28 cellular contexts compared by ENCODE assay signal in genomic region chr10:68879628-68880027, GRCh38. TPM values are rescaled to one million over a fixed set of nuclear protein-coding genes. Genes with fewer than 3 reads are reported as not detected.
"Had no signal": no experiment of that assay in that cellular context is flagged by ENCODE, and none has a peak within 500 bp of the region (broad histone marks: within the 10 kb centered on the region; RNA-seq: fewer than 3 reads in every experiment).

No MANE protein-coding gene starts in this region.

- DNase-seq: cortex of kidney; effector memory CD8-positive, alpha-beta T cell; erythroblast; esophagus squamous epithelium; hypothalamus; immature natural killer cell; islet precursor cell; kidney glomerular epithelial cell; left colon; left ventricle myocardium inferior; lower lobe of right lung; naive B cell; pancreas; right lobe of liver; stimulated activated CD4-positive, alpha-beta T cell treated with anti-CD3 and anti-CD28 coated beads, Interleukin-12 subunit alpha, Interleukin-12 subunit beta, amount 100 ng/mL, for 4 hours; stimulated activated CD4-positive, alpha-beta T cell treated with anti-CD3 and anti-CD28 coated beads, Interleukin-1b, Interleukin-23, amount 100 ng/mL, for 48 hours; stimulated activated CD4-positive, alpha-beta T cell treated with anti-CD3 and anti-CD28 coated beads, Interleukin-4, amount 100 ng/mL, for 1 hour; stimulated activated CD8-positive, alpha-beta memory T cell treated with anti-CD3 and anti-CD28 coated beads, Interleukin-4, amount 100 ng/mL, for 48 hours; stimulated activated naive CD4-positive, alpha-beta T cell; stimulated activated naive CD8-positive, alpha-beta T cell treated with anti-CD3 and anti-CD28 coated beads, Interleukin-15, amount 100 ng/mL, for 72 hours; transverse colon; upper lobe of right lung had no signal

- H3K27ac Mint-ChIP-seq: effector memory CD8-positive, alpha-beta T cell; immature natural killer cell; naive B cell; natural killer cell treated with Interleukin-12 subunit alpha and Interleukin-12 subunit beta and Interleukin-15 and Interleukin-18, amount 100 ng/mL, for 72 hours; stimulated activated naive CD8-positive, alpha-beta T cell treated with anti-CD3 and anti-CD28 coated beads, Interleukin-15, amount 100 ng/mL, for 72 hours had no signal

- H3K27ac ChIP-seq: esophagus squamous epithelium, left ventricle myocardium inferior, lower lobe of right lung, neutrophil, pancreas, right lobe of liver, suprapubic skin, upper lobe of right lung, vagina had no signal

- H3K4me1 ChIP-seq: left ventricle myocardium inferior, lower lobe of right lung, pancreas, suprapubic skin, upper lobe of right lung, vagina had no signal

- H3K36me3 ChIP-seq: esophagus squamous epithelium, left ventricle myocardium inferior, lower lobe of right lung, neutrophil, pancreas, right lobe of liver, suprapubic skin, transverse colon, upper lobe of right lung, vagina had no signal

- H3K9me3 Mint-ChIP-seq: effector memory CD8-positive, alpha-beta T cell; immature natural killer cell; naive B cell; natural killer cell treated with Interleukin-12 subunit alpha and Interleukin-12 subunit beta and Interleukin-15 and Interleukin-18, amount 100 ng/mL, for 72 hours; neural crest cell; stimulated activated naive CD8-positive, alpha-beta T cell treated with anti-CD3 and anti-CD28 coated beads, Interleukin-15, amount 100 ng/mL, for 72 hours had no signal

- ATAC-seq: effector memory CD8-positive, alpha-beta T cell; left colon; lower lobe of right lung; natural killer cell treated with Interleukin-12 subunit alpha and Interleukin-12 subunit beta and Interleukin-15 and Interleukin-18, amount 100 ng/mL, for 72 hours; pancreas; right lobe of liver; stimulated activated naive CD8-positive, alpha-beta T cell treated with anti-CD3 and anti-CD28 coated beads, Interleukin-15, amount 100 ng/mL, for 72 hours; upper lobe of right lung had no signal

- H3K4me3 Mint-ChIP-seq: effector memory CD8-positive, alpha-beta T cell; immature natural killer cell; naive B cell; natural killer cell treated with Interleukin-12 subunit alpha and Interleukin-12 subunit beta and Interleukin-15 and Interleukin-18, amount 100 ng/mL, for 72 hours; neural crest cell; stimulated activated naive CD8-positive, alpha-beta T cell treated with anti-CD3 and anti-CD28 coated beads, Interleukin-15, amount 100 ng/mL, for 72 hours had no signal

- H3K27me3 ChIP-seq: esophagus squamous epithelium, neutrophil, pancreas, right lobe of liver, suprapubic skin, transverse colon, upper lobe of right lung, vagina had no signal

- H3K4me2 ChIP-seq: smooth muscle cell had no signal

- H3K4me1 Mint-ChIP-seq: immature natural killer cell; naive B cell; stimulated activated naive CD8-positive, alpha-beta T cell treated with anti-CD3 and anti-CD28 coated beads, Interleukin-15, amount 100 ng/mL, for 72 hours had no signal

- H3K9me3 ChIP-seq: esophagus squamous epithelium, left ventricle myocardium inferior, lower lobe of right lung, neutrophil, pancreas, right lobe of liver, suprapubic skin, transverse colon, upper lobe of right lung, vagina had no signal

- H3K4me3 ChIP-seq: esophagus squamous epithelium, left ventricle myocardium inferior, lower lobe of right lung, pancreas, right lobe of liver, smooth muscle cell, suprapubic skin, transverse colon, upper lobe of right lung, vagina had no signal

- H3K36me3 Mint-ChIP-seq: immature natural killer cell; naive B cell; natural killer cell treated with Interleukin-12 subunit alpha and Interleukin-12 subunit beta and Interleukin-15 and Interleukin-18, amount 100 ng/mL, for 72 hours had no signal

- H3K27me3 Mint-ChIP-seq: effector memory CD8-positive, alpha-beta T cell; naive B cell; natural killer cell treated with Interleukin-12 subunit alpha and Interleukin-12 subunit beta and Interleukin-15 and Interleukin-18, amount 100 ng/mL, for 72 hours; stimulated activated naive CD8-positive, alpha-beta T cell treated with anti-CD3 and anti-CD28 coated beads, Interleukin-15, amount 100 ng/mL, for 72 hours had no signal

RNA-seq across cellular contexts. Expression of gene STOX1, which starts 52.3 kb away (rescaled TPM):
- total RNA-seq: smooth muscle cell had no signal
- polyA plus RNA-seq: immature natural killer cell, smooth muscle cell had no signal
